Comparison of ENCODE assay signal across 8 cellular contexts in the genomic region with DNA sequence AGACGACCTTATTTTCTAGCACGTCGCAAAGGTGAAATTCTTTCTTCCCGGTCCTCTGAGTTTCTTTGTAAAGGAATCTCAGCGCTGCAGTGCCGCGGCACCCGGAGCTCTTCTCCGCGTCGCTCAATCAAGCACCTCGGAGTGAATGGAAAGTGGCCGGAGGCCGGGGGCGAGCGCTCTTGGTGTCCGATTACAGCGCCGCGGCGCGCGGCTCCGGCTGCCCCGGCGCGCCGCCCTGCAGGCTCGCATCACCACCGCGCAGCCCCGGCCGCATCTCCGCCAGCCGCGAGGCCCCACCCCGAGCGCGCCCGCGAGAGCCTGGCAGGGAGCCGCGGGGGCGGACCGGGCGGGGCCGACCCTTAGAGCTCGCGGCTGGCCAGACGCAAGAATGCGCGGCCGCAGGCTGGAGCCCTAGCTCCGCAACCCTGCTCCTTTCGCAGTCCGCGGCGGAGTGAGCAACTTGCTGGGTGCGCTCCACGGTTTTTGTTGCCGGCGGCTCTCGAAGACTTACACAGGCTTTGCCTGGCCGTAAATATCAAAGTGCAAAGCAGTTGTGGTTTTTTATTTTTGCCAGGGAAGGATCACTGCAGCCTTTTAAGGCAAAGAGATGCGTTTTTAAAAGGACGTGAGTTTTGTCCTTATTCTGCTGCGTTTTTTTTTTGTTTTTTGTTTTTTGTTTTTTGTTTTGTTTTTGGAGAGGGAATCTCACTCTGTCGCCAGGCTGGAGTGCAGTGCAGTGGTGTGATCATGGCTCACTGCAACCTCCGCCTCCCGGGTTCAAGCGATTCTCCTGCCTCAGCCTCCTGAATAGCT. TPM values are rescaled to one million over a fixed set of nuclear protein-coding genes. Genes with fewer than 3 reads are reported as not detected.
DNase-seq lines count a peak whose midpoint lies in the region; ATAC-seq, FAIRE-seq and TF ChIP-seq lines count a peak whose summit lies in the region.

A gene (minus strand): TSS at position 143 of the 813 bp plus-strand sequence. CDS start 2,270 bp downstream, outside the sequence.

- H3K27ac ChIP-seq in SK-N-SH (ENCODE audit: low read depth in 2 of 2, low read length in 1 of 2): peak within 1 kb of the TSS; percentile 62 to 91
- H3K27ac ChIP-seq in HepG2 (ENCODE audit: extremely low read length, insufficient read depth, low read length): no peak within 1 kb of the TSS

- DNase-seq in DMS53 treated with DMSO at 0.1 percent for 48 hours (lab: John Stamatoyannopoulos, UW; ENCODE audit: unreplicated experiment): peak; percentile 89
- DNase-seq in M059J (ENCODE audit: low read depth): peak; percentile 92
- DNase-seq in SK-N-SH: peak; percentile 99
- DNase-seq in ecto neural progenitor cell (ENCODE audit: low spot score): peak; percentile 94
- peak; percentile 65 for DNase-seq in HepG2 (ENCODE audit: low spot score)
- peak; percentile 5 to 23 for DNase-seq in stimulated activated CD8-positive, alpha-beta memory T cell treated with anti-CD3 and anti-CD28 coated beads, Interleukin-2, amount 100 ng/mL, for 48 hours (ENCODE audit: low read depth in 2 of 2)

- 8% methylated on average over 46 of the region's 71 CpGs for WGBS in SK-N-SH (ENCODE audit: low lambda C conversion rate)
- WGBS in HepG2 (ENCODE audit: low lambda C conversion rate): 8% methylated on average over 32 of the region's 71 CpGs

- peak; percentile 53 for TF ChIP-seq RAD21 in SK-N-SH (IDR thresholded peaks at IDR 0.05; ENCODE audit: low read length)
- TF ChIP-seq RAD21 in HepG2 (CRISPR knock-in tag; IDR thresholded peaks at IDR 0.05): 0 out of 2 replicates have a peak, but pooled peaks have one; percentile 16

- no TSS peak for BruUV-seq in HepG2 (replicated peaks; lab: Mats Ljungman, UMichigan)

- TF ChIP-seq EP300 in SK-N-SH (IDR thresholded peaks at IDR 0.05; ENCODE audit: borderline replicate concordance in 1 of 2, low read depth in 1 of 2, low read length in 1 of 2) (peak in 1 of 2 experiments; percentile 60; a peak in 2 of 4 replicates), HepG2 (IDR thresholded peaks at IDR 0.05; ENCODE audit: low read depth in 2 of 2, low read length in 2 of 2) (no peak), HepG2 (CRISPR knock-in tag; IDR thresholded peaks at IDR 0.05; ENCODE audit: borderline replicate concordance) (no peak)

- TF ChIP-seq CTCF in SK-N-SH (IDR thresholded peaks at IDR 0.05) (peak; percentile 16; the same call in 1 of the 2 replicates), HepG2 (CRISPR knock-in tag; IDR thresholded peaks at IDR 0.05) (peak; percentile 11; the same call in 1 of the 2 replicates)

- H3K4me3 ChIP-seq in SK-N-SH (ENCODE audit: low read depth in 2 of 2, low read length in 1 of 2): peak within 1 kb of the TSS; percentile 83 to 96
- H3K4me3 ChIP-seq in HepG2 (replicated peaks in 1 of 3; ENCODE audit: insufficient read depth in 1 of 3, low read depth in 2 of 3, low read length in 3 of 3): peak within 1 kb of the TSS; percentile 35 to 65 (median 47); a peak in 5 of 6 replicates

- H2AFZ ChIP-seq in SK-N-SH (ENCODE audit: low read depth): peak within 1 kb of the TSS; percentile 93
- H2AFZ ChIP-seq in HepG2 (ENCODE audit: low read length): no peak within 1 kb of the TSS

- H3K4me2 ChIP-seq in SK-N-SH: peak within 1 kb of the TSS; percentile 79
- H3K4me2 ChIP-seq in HepG2 (ENCODE audit: low read depth, low read length): peak within 1 kb of the TSS; percentile 81

- in situ Hi-C loops in HepG2 (cut with HindIII; ENCODE audit: extremely low pct_ligation_motif_present, low pct_unique_long_range_greater_than_20kb): loop anchor here (25.0 kb wide), 1 partner anchor 543 kb away; no protein-coding TSS in a partner anchor

- TF ChIP-seq POLR2A in HepG2 (IDR thresholded peaks at IDR 0.05; ENCODE audit: insufficient read depth in 1 of 2, low read depth in 2 of 2, low read length in 2 of 2): no peak

- POLR2A ChIA-PET in SK-N-SH (lab: Yijun Ruan, JAX) (interaction anchor here (1.1 to 1.3 kb wide), 2 partner anchors 10 to 375 kb away, joined by 4 to 8 read pairs; no protein-coding TSS in a partner anchor), HepG2 (lab: Yijun Ruan, JAX) (no interaction called here)

- no peaks in the 10 kb centered on the region for H3K9me3 ChIP-seq in SK-N-SH
- no peaks in the 10 kb centered on the region for H3K9me3 ChIP-seq in HepG2 (ENCODE audit: low read length)

- peak; percentile 61 for ATAC-seq in GM21737 (IDR thresholded peaks at IDR 0.05; ENCODE audit: unreplicated experiment)
- peak; percentile 99 for ATAC-seq in HepG2
- ATAC-seq in GM18520 (IDR thresholded peaks at IDR 0.05; ENCODE audit: unreplicated experiment): no peak

- peaks cover 10 to 12% of the 10 kb centered on the region in 2 experiments; a peak in 2 of 4 replicates for H3K4me1 ChIP-seq in SK-N-SH (ENCODE audit: control insufficient read depth in 1 of 2, insufficient read depth in 2 of 2, low read depth in 1 of 2, low read length in 1 of 2)
- H3K4me1 ChIP-seq in HepG2 (ENCODE audit: insufficient read depth, low read length): peaks cover 23% of the 10 kb centered on the region

- H3K9me2 ChIP-seq in SK-N-SH: no peaks in the 10 kb centered on the region

- no peak for FAIRE-seq in HepG2 (lab: Jason Lieb, UNC)

- CTCF ChIA-PET in SK-N-SH (lab: Yijun Ruan, JAX): interaction anchor here (0.7 to 5.0 kb wide), 32 partner anchors 10 to 564 kb away, joined by 3 to 32 read pairs (median 4); no protein-coding TSS in a partner anchor
- CTCF ChIA-PET in HepG2 (lab: Yijun Ruan, JAX; ENCODE audit: low intra/inter-chr PET ratio, low total read pairs): interaction anchor here (1.5 kb wide), 1 partner anchor 338 kb away, joined by 5 read pairs; no protein-coding TSS in a partner anchor

- H3K27me3 ChIP-seq in SK-N-SH (ENCODE audit: insufficient read depth) (no peaks in the 10 kb centered on the region), HepG2 (ENCODE audit: control insufficient read depth in 1 of 2, insufficient read depth in 2 of 2, low read length in 2 of 2) (peaks cover 0 to 10% of the 10 kb centered on the region in 2 experiments; a peak in 2 of 5 replicates)

- H3K79me2 ChIP-seq in SK-N-SH (ENCODE audit: insufficient read depth) (peaks cover 45% of the 10 kb centered on the region), HepG2 (ENCODE audit: insufficient read depth, low read length) (no peaks in the 10 kb centered on the region)

- H3K9ac ChIP-seq in SK-N-SH: peak within 1 kb of the TSS; percentile 74
- no peak within 1 kb of the TSS; the same call in 1 of the 2 replicates for H3K9ac ChIP-seq in HepG2 (ENCODE audit: insufficient read depth, low read depth, low read length)

- H3F3A ChIP-seq in SK-N-SH (replicated peaks; ENCODE audit: insufficient read depth): peaks cover 10% of the 10 kb centered on the region

- H4K20me1 ChIP-seq in SK-N-SH (ENCODE audit: insufficient read depth) (no peaks in the 10 kb centered on the region), HepG2 (ENCODE audit: insufficient read depth, low read length) (no peaks in the 10 kb centered on the region)

- H3K36me3 ChIP-seq in SK-N-SH (replicated peaks in 1 of 2; ENCODE audit: control insufficient read depth in 1 of 2, insufficient read depth in 2 of 2, low read length in 1 of 2) (peaks cover 19 to 20% of the 10 kb centered on the region in 2 experiments), HepG2 (replicated peaks in 1 of 2; ENCODE audit: control insufficient read depth in 1 of 2, insufficient read depth in 2 of 2, low read length in 2 of 2) (no peaks in the 10 kb centered on the region)

- intact Hi-C loops in HepG2 (cut with micrococcal nuclease; ENCODE audit: unreplicated experiment): loop anchor here (1.0 to 5.0 kb wide), 2 partner anchors 220 to 528 kb away; no protein-coding TSS in a partner anchor

TF ChIP-seq in SK-N-SH, 30 proteins besides CTCF, POLR2A, EP300 and RAD21 (continues in another document):
- TF ChIP-seq NFIC (IDR thresholded peaks at IDR 0.05; ENCODE audit: borderline replicate concordance): peak; percentile 82
- TF ChIP-seq FOSL2 (IDR thresholded peaks at IDR 0.05; ENCODE audit: borderline replicate concordance, low read depth): no peak

TF ChIP-seq in HepG2, 621 proteins besides CTCF, POLR2A, EP300 and RAD21 (continues in another document):
- TF ChIP-seq, protein P1, sequence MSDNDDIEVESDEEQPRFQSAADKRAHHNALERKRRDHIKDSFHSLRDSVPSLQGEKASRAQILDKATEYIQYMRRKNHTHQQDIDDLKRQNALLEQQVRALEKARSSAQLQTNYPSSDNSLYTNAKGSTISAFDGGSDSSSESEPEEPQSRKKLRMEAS (IDR thresholded peaks at IDR 0.05): peak; percentile 46; the same call in 1 of the 2 replicates
- TF ChIP-seq MXD4 (CRISPR knock-in tag; IDR thresholded peaks at IDR 0.05) (no peak), SIX4 (CRISPR knock-in tag; IDR thresholded peaks at IDR 0.05) (peak; percentile 84), HNRNPLL (IDR thresholded peaks at IDR 0.05; ENCODE audit: low read depth, low read length, poor library complexity, severe bottlenecking) (peak; percentile 84)

RNA-seq across cellular contexts. Expression of the gene that starts here (rescaled TPM):
- total RNA-seq in M059J (2014; rRNA removed; shearing (Covaris generic)): 116 and 143 TPM in 2 replicates
- polyA plus RNA-seq in SK-N-SH (2012; rRNA removed): 51.1 and 64.1 TPM in 2 replicates
- polyA plus RNA-seq in SK-N-SH (2012; cell fraction: cytosol; rRNA removed): 61.6 and 67.3 TPM in 2 replicates
- 66.6 and 76.1 TPM in 2 replicates for polyA plus RNA-seq in SK-N-SH (2012; cell fraction: nucleus; rRNA removed)
- 0.13 TPM in 1 of 2 replicates, not detected in the other for total RNA-seq in HepG2 (2016; rRNA removed; fragmentation: Illumina TruSeq; extraction: Trizol)
- 0.09 TPM in 1 of 2 replicates, not detected in the other for total RNA-seq in HepG2 (2016; cell fraction: cytosol; rRNA removed; fragmentation: Illumina TruSeq; extraction: Trizol; ENCODE audit: low read depth)
- total RNA-seq in HepG2 (2016; cell fraction: insoluble cytoplasmic fraction; rRNA removed; fragmentation: Illumina TruSeq; extraction: Trizol): 0.13 TPM in 1 of 2 replicates, not detected in the other
- total RNA-seq in HepG2 (2016; cell fraction: membrane; rRNA removed; fragmentation: Illumina TruSeq; extraction: Trizol): not detected in 2 replicates
- total RNA-seq in HepG2 (2016; cell fraction: nucleus; rRNA removed; fragmentation: Illumina TruSeq; extraction: Trizol): not detected in 2 replicates
- polyA plus RNA-seq in HepG2 (2011; rRNA removed): 0.05 and 0.08 TPM in 2 replicates
- 0.01 TPM in 1 of 2 replicates, not detected in the other for polyA plus RNA-seq in HepG2 (2011; cell fraction: cytosol; rRNA removed)
- polyA plus RNA-seq in HepG2 (2011; cell fraction: nucleus; rRNA removed): 0.03 TPM in 1 of 2 replicates, not detected in the other
- not detected in 2 replicates for polyA plus RNA-seq in HepG2 (2012)
- not detected in 2 replicates for polyA plus RNA-seq in HepG2 (2016; cell fraction: cytosol; fragmentation: Illumina TruSeq; extraction: Trizol; ENCODE audit: low read depth)
- 0.21 TPM in 1 of 2 replicates, not detected in the other for polyA plus RNA-seq in HepG2 (2016; cell fraction: insoluble cytoplasmic fraction; fragmentation: Illumina TruSeq; extraction: Trizol; ENCODE audit: low read depth)
- polyA plus RNA-seq in HepG2 (2016; cell fraction: membrane; fragmentation: Illumina TruSeq; extraction: Trizol; ENCODE audit: low read depth): not detected in 2 replicates
- polyA plus RNA-seq in HepG2 (2016; cell fraction: nucleus; fragmentation: Illumina TruSeq; extraction: Trizol; ENCODE audit: insufficient read depth, low read depth): 0.11 and 0.19 TPM in 2 replicates
- polyA minus RNA-seq in HepG2 (2011; rRNA and poly(A)+ RNA removed; ENCODE audit: low replicate concordance): 7.6 TPM in 1 of 2 replicates, not detected in the other
- not detected in 2 replicates for polyA minus RNA-seq in HepG2 (2011; cell fraction: cytosol; rRNA and poly(A)+ RNA removed)
- 0.12 and 0.13 TPM in 2 replicates for polyA minus RNA-seq in HepG2 (2011; cell fraction: nucleus; rRNA and poly(A)+ RNA removed)

Comparison
In these comparisons a context has a peak if more than half of its experiments do, and no peak if none do; other contexts are left out.
1. RNA of the gene that starts here (total RNA-seq): 116 to 143 TPM in M059J; 0.09 to 0.13 TPM in HepG2; every median in the first group is over 10 times any median in the second.
2. RNA of the gene that starts here (polyA plus RNA-seq): 51.1 to 76.1 TPM in SK-N-SH; 0.01 to 0.21 TPM in HepG2; every median in the first group is over 10 times any median in the second.
3. DNase-seq: peak in every context shown above with its lines; median percentile 99 in SK-N-SH; 94 in ecto neural progenitor cell; 92 in M059J; 89 in DMS53 treated with DMSO at 0.1 percent for 48 hours; 65 in HepG2; 14 in stimulated activated CD8-positive, alpha-beta memory T cell treated with anti-CD3 and anti-CD28 coated beads, Interleukin-2, amount 100 ng/mL, for 48 hours.